In the genomic region with DNA sequence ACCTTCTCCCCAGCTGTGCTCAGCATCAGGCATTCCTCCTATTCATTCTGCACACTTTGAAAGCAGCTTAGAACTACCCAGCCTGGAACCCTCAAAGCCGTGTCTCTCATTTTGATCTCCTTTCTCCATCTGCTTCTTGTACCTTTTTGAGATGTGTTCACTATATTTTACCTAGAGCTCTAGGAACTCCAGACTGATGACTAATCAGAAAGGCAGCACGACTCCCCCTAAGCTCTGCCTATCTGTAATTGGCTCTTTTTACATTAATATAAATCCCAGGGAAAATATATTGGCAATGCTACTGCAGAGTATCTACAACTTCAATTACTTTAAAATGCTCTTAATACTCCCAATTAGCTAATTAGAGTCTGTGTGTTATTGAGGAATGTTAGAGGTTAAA, we compare ENCODE assay signal across 20 cellular contexts.
"Had no signal": no experiment of that assay in that cellular context is flagged by ENCODE, and none has a peak within 500 bp of the region (broad histone marks: within the 10 kb centered on the region; RNA-seq: fewer than 3 reads in every experiment).

No MANE protein-coding gene starts in this region.

- FAIRE-seq: colon, keratinocyte had no signal

- H3K27me3 Mint-ChIP-seq: dendritic cell treated with granulocyte-macrophage colony-stimulating factor and Interleukin-4, amounts not matched to agents 40 ng/mL and 50 ng/mL, for 4 days; effector memory CD8-positive, alpha-beta T cell; naive thymus-derived CD8-positive, alpha-beta T cell; stimulated activated naive B cell treated with anti-CD40 and anti-IgM and Interleukin-4, amounts not matched to agents 10 μg/mL and 1 μg/mL and 100 μg/mL, for 72 hours; stimulated activated naive CD8-positive, alpha-beta T cell treated with anti-CD3 and anti-CD28 coated beads, Interleukin-15, amount 100 ng/mL, for 72 hours had no signal

- H3K36me3 Mint-ChIP-seq: immature natural killer cell; naive thymus-derived CD8-positive, alpha-beta T cell; stimulated activated naive B cell treated with anti-CD40 and anti-IgM and Interleukin-4, amounts not matched to agents 10 μg/mL and 1 μg/mL and 100 μg/mL, for 72 hours had no signal

- H3K4me1 ChIP-seq: esophagus muscularis mucosa, gastroesophageal sphincter, sigmoid colon, testis, tibial nerve, upper lobe of right lung had no signal

- H3K27ac Mint-ChIP-seq: dendritic cell treated with granulocyte-macrophage colony-stimulating factor and Interleukin-4, amounts not matched to agents 40 ng/mL and 50 ng/mL, for 4 days; effector memory CD8-positive, alpha-beta T cell; immature natural killer cell; naive thymus-derived CD8-positive, alpha-beta T cell; stimulated activated naive B cell treated with anti-CD40 and anti-IgM and Interleukin-4, amounts not matched to agents 10 μg/mL and 1 μg/mL and 100 μg/mL, for 72 hours; stimulated activated naive CD8-positive, alpha-beta T cell treated with anti-CD3 and anti-CD28 coated beads, Interleukin-15, amount 100 ng/mL, for 72 hours had no signal

- ATAC-seq: effector memory CD8-positive, alpha-beta T cell; gastroesophageal sphincter; naive thymus-derived CD8-positive, alpha-beta T cell; stimulated activated naive B cell treated with anti-CD40 and anti-IgM and Interleukin-4, amounts not matched to agents 10 μg/mL and 1 μg/mL and 100 μg/mL, for 72 hours; stimulated activated naive CD8-positive, alpha-beta T cell treated with anti-CD3 and anti-CD28 coated beads, Interleukin-15, amount 100 ng/mL, for 72 hours; upper lobe of right lung had no signal

- H3K9me3 ChIP-seq: esophagus muscularis mucosa, gastroesophageal sphincter, sigmoid colon, testis, tibial nerve, upper lobe of right lung had no signal

- H3K4me3 Mint-ChIP-seq: dendritic cell treated with granulocyte-macrophage colony-stimulating factor and Interleukin-4, amounts not matched to agents 40 ng/mL and 50 ng/mL, for 4 days; effector memory CD8-positive, alpha-beta T cell; immature natural killer cell; naive thymus-derived CD8-positive, alpha-beta T cell; stimulated activated naive B cell treated with anti-CD40 and anti-IgM and Interleukin-4, amounts not matched to agents 10 μg/mL and 1 μg/mL and 100 μg/mL, for 72 hours; stimulated activated naive CD8-positive, alpha-beta T cell treated with anti-CD3 and anti-CD28 coated beads, Interleukin-15, amount 100 ng/mL, for 72 hours had no signal

- DNase-seq: effector memory CD8-positive, alpha-beta T cell; glutamatergic neuron; immature natural killer cell; naive thymus-derived CD8-positive, alpha-beta T cell; posterior cingulate gyrus; sigmoid colon; stimulated activated CD4-positive, alpha-beta T cell treated with anti-CD3 and anti-CD28 coated beads, Interleukin-2, amount 100 ng/mL, for 24 hours; stimulated activated CD4-positive, alpha-beta T cell treated with anti-CD3 and anti-CD28 coated beads, Interleukin-4, amount 100 ng/mL, for 4 hours; stimulated activated naive B cell treated with anti-CD40 and anti-IgM and Interleukin-4, amounts not matched to agents 10 μg/mL and 1 μg/mL and 100 μg/mL, for 72 hours; stimulated activated naive CD8-positive, alpha-beta T cell treated with anti-CD3 and anti-CD28 coated beads, Interleukin-15, amount 100 ng/mL, for 72 hours; testis; upper lobe of right lung had no signal

- H3K4me1 Mint-ChIP-seq: immature natural killer cell; naive thymus-derived CD8-positive, alpha-beta T cell; stimulated activated naive B cell treated with anti-CD40 and anti-IgM and Interleukin-4, amounts not matched to agents 10 μg/mL and 1 μg/mL and 100 μg/mL, for 72 hours; stimulated activated naive CD8-positive, alpha-beta T cell treated with anti-CD3 and anti-CD28 coated beads, Interleukin-15, amount 100 ng/mL, for 72 hours had no signal

- H3K27ac ChIP-seq: epithelial cell of prostate, esophagus muscularis mucosa, gastroesophageal sphincter, sigmoid colon, skin epidermis, testis, tibial nerve, upper lobe of right lung had no signal

- H3K27me3 ChIP-seq: esophagus muscularis mucosa, gastroesophageal sphincter, sigmoid colon, testis, tibial nerve, upper lobe of right lung had no signal

- H3K4me3 ChIP-seq: esophagus muscularis mucosa, gastroesophageal sphincter, sigmoid colon, skin epidermis, testis, tibial nerve, upper lobe of right lung had no signal

- H3K36me3 ChIP-seq: esophagus muscularis mucosa, gastroesophageal sphincter, sigmoid colon, tibial nerve, upper lobe of right lung had no signal
